8 cellular contexts compared by ENCODE assay signal in the genomic region with DNA sequence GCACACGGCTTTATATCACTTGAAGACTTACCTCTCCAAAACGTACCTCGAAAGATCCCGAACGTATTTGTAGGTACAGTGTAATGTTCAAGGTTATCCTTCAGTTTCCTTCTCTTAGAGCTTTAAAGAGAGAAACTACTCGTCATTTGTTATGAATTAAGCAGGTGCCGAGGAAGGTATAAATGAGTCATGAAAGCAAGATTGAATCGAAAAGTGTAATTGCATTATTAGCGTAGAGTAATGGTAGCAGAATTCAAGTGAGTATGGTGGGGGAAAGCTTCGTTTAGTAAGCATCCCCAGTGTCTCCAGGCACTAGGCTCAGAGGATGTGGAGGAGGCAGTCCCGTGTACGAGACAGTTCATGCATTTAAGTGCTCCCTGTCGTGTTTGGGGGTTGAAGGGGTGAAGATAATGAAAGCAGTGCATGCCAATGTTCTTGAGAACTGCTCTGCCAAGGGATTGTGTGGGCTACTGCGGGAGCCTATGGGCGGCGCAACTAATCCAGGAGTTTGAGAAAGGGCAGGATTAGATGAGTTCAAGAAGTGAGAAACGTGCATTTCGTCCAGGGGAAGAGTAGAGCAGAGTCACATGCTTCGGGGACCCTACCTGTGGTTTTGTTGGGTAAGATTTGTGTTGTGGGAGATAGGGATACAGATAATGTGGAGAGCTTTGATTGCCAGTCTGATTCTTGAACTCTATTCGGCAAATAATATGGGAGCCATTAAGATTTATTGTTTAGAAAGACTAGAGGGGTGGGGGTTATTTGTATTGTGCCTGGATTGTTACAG. TPM values are rescaled to one million over a fixed set of nuclear protein-coding genes. Genes with fewer than 3 reads are reported as not detected.
A peak's percentile ranks its signal among the peaks of the same experiment; 100 is the strongest.
DNase-seq lines count a peak whose midpoint lies in the region; TF ChIP-seq lines count a peak whose summit lies in the region.

No MANE protein-coding gene starts in this region.

- H4K20me1 ChIP-seq in OCI-LY7 (ENCODE audit: insufficient read depth, low read length) (peaks cover 16% of the 10 kb centered on the region), osteoblast (ENCODE audit: insufficient read depth, low read length) (no peaks in the 10 kb centered on the region)

- POLR2A ChIA-PET in OCI-LY7 (lab: Charles Lee), result interaction anchor here (0.6 kb wide), 2 partner anchors 8 to 1868 kb away, joined by 3 to 4 read pairs; no protein-coding TSS in a partner anchor

- H3K27me3 ChIP-seq in BE2C (no peaks in the 10 kb centered on the region), endocrine pancreas (ENCODE audit: control insufficient read depth, insufficient read depth, low read length) (no peaks in the 10 kb centered on the region), osteoblast (ENCODE audit: insufficient read depth, low read length) (no peaks in the 10 kb centered on the region)

- H3K27ac ChIP-seq in OCI-LY7 (ENCODE audit: low read depth, low read length, poor library complexity, severe bottlenecking), result peak overlapping the region; percentile 83
- H3K27ac ChIP-seq in osteoblast (ENCODE audit: low read depth, low read length), result no peak overlapping the region

- no peak for TF ChIP-seq CTCF in BE2C (IDR thresholded peaks at IDR 0.05; ENCODE audit: low read depth, low read length)
- TF ChIP-seq CTCF in GM20000 (IDR thresholded peaks at IDR 0.05; ENCODE audit: extremely low read depth, missing control alignments), result no peak
- peak; percentile 43 for TF ChIP-seq CTCF in OCI-LY7 (conservative IDR thresholded peaks at IDR 0.05; ENCODE audit: low read length)
- no peak for TF ChIP-seq CTCF in osteoblast (IDR thresholded peaks at IDR 0.05; ENCODE audit: extremely low read depth, low read depth, low read length)

- H2AFZ ChIP-seq in OCI-LY7 (ENCODE audit: low read length), result peak overlapping the region; percentile 83; the same call in 1 of the 2 replicates
- peak overlapping the region; percentile 99 for H2AFZ ChIP-seq in osteoblast (ENCODE audit: low read length)

- DNase-seq in BE2C, result no peak
- peak; percentile 19 for DNase-seq in GM20000 (ENCODE audit: low spot score)
- DNase-seq in OCI-LY7 (ENCODE audit: low spot score), result peak; percentile 38
- no peak for DNase-seq in osteoblast (ENCODE audit: insufficient read length, low spot score, missing footprints)
- DNase-seq in DMS114 treated with DMSO at 0.1 percent for 48 hours (lab: John Stamatoyannopoulos, UW; ENCODE audit: unreplicated experiment), result no peak
- DNase-seq in NOMO-1 treated with dmso at 0.1 percent for 144 hours (lab: John Stamatoyannopoulos, UW; ENCODE audit: unreplicated experiment), result no peak
- no peak for DNase-seq in NCI-H748 (lab: John Stamatoyannopoulos, UW; ENCODE audit: unreplicated experiment)

- CTCF ChIA-PET in OCI-LY7 (lab: Charles Lee; ENCODE audit: unreplicated experiment), result interaction anchor here (1.0 kb wide), 1 partner anchor 51 kb away, joined by 3 read pairs; no protein-coding TSS in a partner anchor

- H3K4me3 ChIP-seq in BE2C (ENCODE audit: low read depth, low read length) (peak overlapping the region; percentile 90), OCI-LY7 (ENCODE audit: low read depth, low read length, poor library complexity, severe bottlenecking) (peak overlapping the region; percentile 91), endocrine pancreas (ENCODE audit: control insufficient read depth, insufficient read depth, low read length) (peak overlapping the region; percentile 95), osteoblast (ENCODE audit: insufficient read depth, low read length) (peak overlapping the region; percentile 99)

- intact Hi-C loops in OCI-LY7 (cut with micrococcal nuclease; ENCODE audit: unreplicated experiment), result loop anchor here (1.0 to 5.0 kb wide), 4 partner anchors 39 to 266 kb away; a partner anchor contains a TSS

- BruUV-seq in OCI-LY7 (replicated peaks; lab: Mats Ljungman, UMichigan), result TSS peak; percentile 49

- no peaks in the 10 kb centered on the region for H3K9me3 ChIP-seq in BE2C
- H3K9me3 ChIP-seq in OCI-LY7 (ENCODE audit: low read length), result no peaks in the 10 kb centered on the region
- H3K9me3 ChIP-seq in endocrine pancreas (ENCODE audit: control insufficient read depth, low read length), result no peaks in the 10 kb centered on the region
- H3K9me3 ChIP-seq in osteoblast (ENCODE audit: low read depth, low read length), result no peaks in the 10 kb centered on the region

- no peaks in the 10 kb centered on the region for H3K4me1 ChIP-seq in BE2C
- peaks cover 23% of the 10 kb centered on the region for H3K4me1 ChIP-seq in OCI-LY7 (ENCODE audit: insufficient read depth, low read length, poor library complexity, severe bottlenecking)
- H3K4me1 ChIP-seq in endocrine pancreas (ENCODE audit: control insufficient read depth, insufficient read depth, low read length), result no peaks in the 10 kb centered on the region
- H3K4me1 ChIP-seq in osteoblast (ENCODE audit: insufficient read depth, low read length), result peaks cover 14% of the 10 kb centered on the region

- H3K36me3 ChIP-seq in BE2C, result peaks cover 12% of the 10 kb centered on the region
- H3K36me3 ChIP-seq in OCI-LY7 (ENCODE audit: insufficient read depth, low read length), result peaks cover 31% of the 10 kb centered on the region
- peaks cover 2% of the 10 kb centered on the region for H3K36me3 ChIP-seq in endocrine pancreas (ENCODE audit: control insufficient read depth, insufficient read depth, low read length)
- H3K36me3 ChIP-seq in osteoblast (ENCODE audit: insufficient read depth, low read length), result peaks cover 14% of the 10 kb centered on the region

- peak overlapping the region; percentile 79 for H3K4me2 ChIP-seq in OCI-LY7 (ENCODE audit: low read length)
- peak overlapping the region; percentile 84 for H3K4me2 ChIP-seq in osteoblast (ENCODE audit: insufficient read depth, low read length)

- no peaks in the 10 kb centered on the region for H3K9me2 ChIP-seq in OCI-LY7 (ENCODE audit: insufficient read depth, low read length)

- peak overlapping the region; percentile 79 for H3K9ac ChIP-seq in endocrine pancreas (ENCODE audit: control insufficient read depth, insufficient read depth, low read length)

- peaks cover 61% of the 10 kb centered on the region for H3K79me2 ChIP-seq in OCI-LY7 (ENCODE audit: insufficient read depth, low read depth, low read length)
- H3K79me2 ChIP-seq in osteoblast (ENCODE audit: insufficient read depth, low read length), result peaks cover 37% of the 10 kb centered on the region

RNA-seq across cellular contexts. Expression of a gene that starts 0.9 kb away (rescaled TPM):
- 26.9 TPM for polyA plus RNA-seq in BE2C (2012; ENCODE audit: insufficient read depth, insufficient read length, low read depth)
- 28.0 and 30.5 TPM in 2 replicates for total RNA-seq in OCI-LY7 (2014; rRNA removed; shearing (Covaris generic))
- total RNA-seq in OCI-LY7 (2022), result 44.7 and 45.1 TPM in 2 replicates
- 10.5 and 10.9 TPM in 2 replicates for total RNA-seq in osteoblast

RNA-seq across cellular contexts. Expression of a gene that starts 41.2 kb away (rescaled TPM):
- 59.8 TPM for polyA plus RNA-seq in BE2C (2012; ENCODE audit: insufficient read depth, insufficient read length, low read depth)
- total RNA-seq in OCI-LY7 (2014; rRNA removed; shearing (Covaris generic)), result 22.3 and 22.5 TPM in 2 replicates
- total RNA-seq in OCI-LY7 (2022) (36.0 and 37.3 TPM in 2 replicates), osteoblast (7.7 and 10.1 TPM in 2 replicates)

Comparison
In these comparisons a context has a peak if more than half of its experiments do, and no peak if none do; other contexts are left out.
1. DNase-seq: peak in GM20000 (single experiment) and OCI-LY7 (single experiment); none in BE2C (single experiment), osteoblast (single experiment), DMS114 treated with DMSO at 0.1 percent for 48 hours (single experiment), NOMO-1 treated with dmso at 0.1 percent for 144 hours (single experiment) and NCI-H748 (single experiment).
2. Peak in every context shown above with its lines, with median percentiles within 50 percentile points of each other: H3K4me3 ChIP-seq.